Comparison of ENCODE assay signal across 25 cellular contexts in the genomic region with DNA sequence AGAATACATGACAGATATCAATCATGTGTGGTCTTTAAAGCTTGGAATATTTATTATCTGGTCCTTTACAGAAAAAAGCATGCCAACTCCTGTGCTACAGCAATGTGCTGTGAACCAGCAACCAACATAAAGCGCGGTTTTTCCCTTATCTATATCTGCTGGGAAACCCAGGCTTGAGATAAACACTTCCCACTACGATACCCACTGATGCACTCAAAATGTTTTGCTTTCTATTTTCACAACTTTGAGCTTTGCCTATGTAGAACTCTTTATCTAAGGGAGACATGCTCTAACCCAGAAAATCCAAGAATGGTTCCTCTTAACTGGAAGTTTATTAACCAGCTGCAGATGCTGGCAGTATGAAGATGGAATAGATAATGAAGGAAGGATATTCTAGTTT.
"Had no signal": no experiment of that assay in that cellular context is flagged by ENCODE, and none has a peak within 500 bp of the region (broad histone marks: within the 10 kb centered on the region; RNA-seq: fewer than 3 reads in every experiment).

No MANE protein-coding gene starts in this region.

- H3K27ac Mint-ChIP-seq: nephron; stimulated activated effector memory CD8-positive, alpha-beta T cell treated with anti-CD3 and anti-CD28 coated beads, Interleukin-12 subunit alpha, Interleukin-12 subunit beta, amount 100 ng/mL, for 72 hours; stimulated activated naive CD8-positive, alpha-beta T cell treated with anti-CD3 and anti-CD28 coated beads, Interleukin-15, Interleukin-2, amounts not matched to agents 100 ng/mL and 50 ng/mL, for 24 hours; type B pancreatic cell had no signal

- DNase-seq: kidney glomerular epithelial cell; left colon; left lung; lower lobe of right lung; mammary epithelial cell; mesenchymal stem cell; naive thymus-derived CD8-positive, alpha-beta T cell; occipital lobe; right lobe of liver; spleen; stimulated activated CD4-positive, alpha-beta T cell treated with anti-CD3 and anti-CD28 coated beads, Interleukin-4, amount 100 ng/mL, for 24 hours; stimulated activated naive CD4-positive, alpha-beta T cell; tibial artery; uterus had no signal

- H3K4me1 ChIP-seq: left lung, lower lobe of right lung, parathyroid adenoma, right atrium auricular region, right lobe of liver, tibial artery, uterus had no signal

- H3K27me3 Mint-ChIP-seq: naive thymus-derived CD8-positive, alpha-beta T cell; stimulated activated naive CD8-positive, alpha-beta T cell treated with anti-CD3 and anti-CD28 coated beads, Interleukin-15, Interleukin-2, amounts not matched to agents 100 ng/mL and 50 ng/mL, for 24 hours; type B pancreatic cell had no signal

- H3K4me3 ChIP-seq: hepatocyte, left lung, lower lobe of right lung, right atrium auricular region, right lobe of liver, skin epidermis, spleen, suprapubic skin, thoracic aorta, tibial artery, uterus had no signal

- H3K36me3 Mint-ChIP-seq: naive thymus-derived CD8-positive, alpha-beta T cell; stimulated activated effector memory CD8-positive, alpha-beta T cell treated with anti-CD3 and anti-CD28 coated beads, Interleukin-12 subunit alpha, Interleukin-12 subunit beta, amount 100 ng/mL, for 72 hours; type B pancreatic cell had no signal

- H3K4me1 Mint-ChIP-seq: stimulated activated effector memory CD8-positive, alpha-beta T cell treated with anti-CD3 and anti-CD28 coated beads, Interleukin-12 subunit alpha, Interleukin-12 subunit beta, amount 100 ng/mL, for 72 hours had no signal

- H3K27me3 ChIP-seq: hepatocyte, left lung, right atrium auricular region, right lobe of liver, spleen, suprapubic skin, uterus had no signal

- H3K9me3 ChIP-seq: left lung, lower lobe of right lung, right atrium auricular region, right lobe of liver, spleen, suprapubic skin, thoracic aorta, tibial artery, uterus had no signal

- H3K9me3 Mint-ChIP-seq: naive thymus-derived CD8-positive, alpha-beta T cell; neural crest cell; stimulated activated effector memory CD8-positive, alpha-beta T cell treated with anti-CD3 and anti-CD28 coated beads, Interleukin-12 subunit alpha, Interleukin-12 subunit beta, amount 100 ng/mL, for 72 hours; stimulated activated naive CD8-positive, alpha-beta T cell treated with anti-CD3 and anti-CD28 coated beads, Interleukin-15, Interleukin-2, amounts not matched to agents 100 ng/mL and 50 ng/mL, for 24 hours; type B pancreatic cell had no signal

- ATAC-seq: left colon; left lung; lower lobe of right lung; naive thymus-derived CD8-positive, alpha-beta T cell; right lobe of liver; stimulated activated effector memory CD8-positive, alpha-beta T cell treated with anti-CD3 and anti-CD28 coated beads, Interleukin-12 subunit alpha, Interleukin-12 subunit beta, amount 100 ng/mL, for 72 hours had no signal

- H3K36me3 ChIP-seq: left lung, lower lobe of right lung, right atrium auricular region, right lobe of liver, spleen, suprapubic skin, thoracic aorta, tibial artery, uterus had no signal

- H3K27ac ChIP-seq: hepatocyte, left lung, lower lobe of right lung, parathyroid adenoma, right atrium auricular region, right lobe of liver, skin epidermis, spleen, suprapubic skin, thoracic aorta, tibial artery, uterus had no signal

- H3K4me3 Mint-ChIP-seq: naive thymus-derived CD8-positive, alpha-beta T cell; nephron; neural crest cell; stimulated activated effector memory CD8-positive, alpha-beta T cell treated with anti-CD3 and anti-CD28 coated beads, Interleukin-12 subunit alpha, Interleukin-12 subunit beta, amount 100 ng/mL, for 72 hours; stimulated activated naive CD8-positive, alpha-beta T cell treated with anti-CD3 and anti-CD28 coated beads, Interleukin-15, Interleukin-2, amounts not matched to agents 100 ng/mL and 50 ng/mL, for 24 hours; type B pancreatic cell had no signal
